In the genomic region with DNA sequence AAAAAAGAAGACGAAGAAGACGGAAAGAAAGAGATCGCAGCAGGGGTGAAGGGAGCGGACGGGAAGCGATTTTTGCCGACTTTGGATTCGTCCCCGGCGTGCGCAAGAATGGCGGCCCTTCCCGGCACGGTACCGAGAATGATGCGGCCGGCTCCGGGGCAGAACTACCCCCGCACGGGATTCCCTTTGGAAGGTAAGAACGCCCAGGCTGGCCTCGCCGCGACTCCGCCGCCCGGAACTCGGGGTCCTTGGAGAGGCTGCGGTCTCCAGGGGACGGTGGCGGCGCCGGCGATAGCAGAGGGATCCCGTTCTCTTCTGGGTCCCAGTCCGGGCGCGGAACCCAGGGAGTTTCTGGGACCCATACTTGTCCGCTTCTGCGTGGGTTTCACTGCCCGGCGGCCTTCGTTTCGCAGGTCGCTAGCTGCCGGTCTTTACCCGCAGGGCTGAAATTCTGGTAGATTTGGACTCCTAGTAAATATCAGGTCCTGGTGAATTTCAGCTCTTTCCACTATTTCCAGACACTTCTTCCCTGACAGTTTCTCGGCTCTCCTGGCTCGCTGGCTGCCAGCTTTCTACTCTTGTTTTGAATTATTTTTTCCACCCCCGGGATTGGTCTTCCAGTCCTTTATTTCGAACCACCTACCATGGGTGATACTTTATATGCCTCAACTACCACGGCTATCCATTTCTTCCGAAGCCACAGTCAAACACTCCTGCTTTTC, we compare ENCODE assay signal across 15 cellular contexts. TPM values are rescaled to one million over a fixed set of nuclear protein-coding genes. Genes with fewer than 3 reads are reported as not detected.
DNase-seq lines count a peak whose midpoint lies in the region; ATAC-seq and TF ChIP-seq lines count a peak whose summit lies in the region.
"Had no signal": no experiment of that assay in that cellular context is flagged by ENCODE, and none has a peak within 500 bp of the region (broad histone marks: within the 10 kb centered on the region; RNA-seq: fewer than 3 reads in every experiment).

No MANE protein-coding gene starts in this region.

- H3K79me1 ChIP-seq in mesendoderm (ENCODE audit: low read length): no peaks in the 10 kb centered on the region

- H3K4me1 Mint-ChIP-seq in activated CD8-positive, alpha-beta T cell treated with anti-CD3 and anti-CD28 coated beads, Interleukin-2, amount 10 ng/mL, durations not matched to agents 7 days and 5 days (ENCODE audit: low read depth): peaks cover 5% of the 10 kb centered on the region
- H3K4me1 Mint-ChIP-seq in activated CD8-positive, alpha-beta T cell treated with anti-CD3 and anti-CD28 coated beads for 36 hours (ENCODE audit: low read depth): peaks cover 11% of the 10 kb centered on the region
- peaks cover 21% of the 10 kb centered on the region for H3K4me1 Mint-ChIP-seq in activated naive CD8-positive, alpha-beta T cell (ENCODE audit: low read depth)
- H3K4me1 Mint-ChIP-seq in stimulated activated naive B cell treated with anti-CD40 and anti-IgM and Interleukin-4, amounts not matched to agents 10 μg/mL and 1 μg/mL and 100 μg/mL, for 72 hours: peaks cover 5 to 27% of the 10 kb centered on the region in 2 donors
- no peaks in the 10 kb centered on the region for H3K4me1 Mint-ChIP-seq in immature natural killer cell

- H3K9me3 ChIP-seq in PC-3 (ENCODE audit: low read length): no peaks in the 10 kb centered on the region
- H3K9me3 ChIP-seq: esophagus squamous epithelium, MG63, mucosa of descending colon, tibial nerve had no signal

- ATAC-seq in activated CD8-positive, alpha-beta T cell treated with anti-CD3 and anti-CD28 coated beads, Interleukin-2, amount 10 ng/mL, durations not matched to agents 7 days and 5 days: no peak
- ATAC-seq in activated CD8-positive, alpha-beta T cell treated with anti-CD3 and anti-CD28 coated beads for 36 hours: no peak
- ATAC-seq in stimulated activated naive B cell treated with anti-CD40 and anti-IgM and Interleukin-4, amounts not matched to agents 10 μg/mL and 1 μg/mL and 100 μg/mL, for 72 hours (replicated peaks): no peak
- no peak for ATAC-seq in PC-3
- ATAC-seq: mucosa of descending colon had no signal

- POLR2A ChIA-PET in activated CD8-positive, alpha-beta T cell treated with anti-CD3 and anti-CD28 coated beads, Interleukin-2, amount 10 ng/mL, durations not matched to agents 7 days and 5 days (lab: Charles Lee): no interaction called here
- POLR2A ChIA-PET in activated CD8-positive, alpha-beta T cell treated with anti-CD3 and anti-CD28 coated beads for 36 hours (lab: Charles Lee): no interaction called here
- POLR2A ChIA-PET in PC-3 (lab: Charles Lee; ENCODE audit: unreplicated experiment): no interaction called here

- no CpG with 5 or more reads among the region's 53 CpGs for WGBS in mesendoderm (ENCODE audit: extremely low coverage, insufficient coverage, low lambda C conversion rate)

- H3K27me3 ChIP-seq in mesendoderm (ENCODE audit: insufficient read depth, low read length, poor library complexity) (peaks cover 70% of the 10 kb centered on the region), PC-3 (ENCODE audit: low read length) (peaks cover 73% of the 10 kb centered on the region)

- no peak overlapping the region for H4K8ac ChIP-seq in mesendoderm (ENCODE audit: low read depth, low read length)

- peak overlapping the region; percentile 50 for H3K56ac ChIP-seq in mesendoderm (ENCODE audit: low read length)

- H3K36me3 Mint-ChIP-seq in activated CD8-positive, alpha-beta T cell treated with anti-CD3 and anti-CD28 coated beads, Interleukin-2, amount 10 ng/mL, durations not matched to agents 7 days and 5 days (ENCODE audit: low read depth): peaks cover 7% of the 10 kb centered on the region
- no peaks in the 10 kb centered on the region for H3K36me3 Mint-ChIP-seq in activated CD8-positive, alpha-beta T cell treated with anti-CD3 and anti-CD28 coated beads for 36 hours (ENCODE audit: low read depth)
- H3K36me3 Mint-ChIP-seq in activated naive CD8-positive, alpha-beta T cell: no peaks in the 10 kb centered on the region
- peaks cover 0 to 4% of the 10 kb centered on the region in 2 donors for H3K36me3 Mint-ChIP-seq in stimulated activated naive B cell treated with anti-CD40 and anti-IgM and Interleukin-4, amounts not matched to agents 10 μg/mL and 1 μg/mL and 100 μg/mL, for 72 hours
- H3K36me3 Mint-ChIP-seq in immature natural killer cell: peaks cover 0 to 15% (median 3%) of the 10 kb centered on the region in 3 donors

- H2BK120ac ChIP-seq in mesendoderm (ENCODE audit: low read depth, low read length): no peak overlapping the region

- H3F3A ChIP-seq in PC-3 (ENCODE audit: low read length, unreplicated experiment): no peaks in the 10 kb centered on the region

- H3K9me3 Mint-ChIP-seq in activated CD8-positive, alpha-beta T cell treated with anti-CD3 and anti-CD28 coated beads, Interleukin-2, amount 10 ng/mL, durations not matched to agents 7 days and 5 days (ENCODE audit: insufficient read depth): no peaks in the 10 kb centered on the region
- no peaks in the 10 kb centered on the region for H3K9me3 Mint-ChIP-seq in activated CD8-positive, alpha-beta T cell treated with anti-CD3 and anti-CD28 coated beads for 36 hours
- no peaks in the 10 kb centered on the region for H3K9me3 Mint-ChIP-seq in activated naive CD8-positive, alpha-beta T cell (ENCODE audit: low read depth)
- H3K9me3 Mint-ChIP-seq in stimulated activated naive B cell treated with anti-CD40 and anti-IgM and Interleukin-4, amounts not matched to agents 10 μg/mL and 1 μg/mL and 100 μg/mL, for 72 hours: no peaks in the 10 kb centered on the region
- peaks cover 0 to 2% (median 0%) of the 10 kb centered on the region in 6 donors for H3K9me3 Mint-ChIP-seq in immature natural killer cell

- H4K20me1 ChIP-seq in PC-3 (ENCODE audit: low read length): no peaks in the 10 kb centered on the region

- H3K27ac Mint-ChIP-seq in activated CD8-positive, alpha-beta T cell treated with anti-CD3 and anti-CD28 coated beads, Interleukin-2, amount 10 ng/mL, durations not matched to agents 7 days and 5 days: peak overlapping the region; percentile 70
- H3K27ac Mint-ChIP-seq in activated CD8-positive, alpha-beta T cell treated with anti-CD3 and anti-CD28 coated beads for 36 hours: no peak overlapping the region
- H3K27ac Mint-ChIP-seq in activated naive CD8-positive, alpha-beta T cell: peak overlapping the region; percentile 10
- H3K27ac Mint-ChIP-seq in stimulated activated naive B cell treated with anti-CD40 and anti-IgM and Interleukin-4, amounts not matched to agents 10 μg/mL and 1 μg/mL and 100 μg/mL, for 72 hours: peak overlapping the region; percentile 81
- no peak overlapping the region for H3K27ac Mint-ChIP-seq in immature natural killer cell

- H3K27ac ChIP-seq in mesendoderm (ENCODE audit: low read depth, low read length): no peak overlapping the region
- H3K27ac ChIP-seq in PC-3 (ENCODE audit: low read length): no peak overlapping the region
- H3K27ac ChIP-seq: esophagus squamous epithelium, tibial nerve had no signal

- peak overlapping the region; percentile 55 for H3K4me2 ChIP-seq in mesendoderm (ENCODE audit: low read length)
- no peak overlapping the region for H3K4me2 ChIP-seq in PC-3 (ENCODE audit: low read length)

- CTCF ChIA-PET in activated CD8-positive, alpha-beta T cell treated with anti-CD3 and anti-CD28 coated beads, Interleukin-2, amount 10 ng/mL, durations not matched to agents 7 days and 5 days (lab: Charles Lee): no interaction called here
- CTCF ChIA-PET in activated CD8-positive, alpha-beta T cell treated with anti-CD3 and anti-CD28 coated beads for 36 hours (lab: Charles Lee): no interaction called here
- CTCF ChIA-PET in PC-3 (lab: Charles Lee): no interaction called here

- H3K18ac ChIP-seq in mesendoderm (ENCODE audit: low read length): peak overlapping the region; percentile 47

- H3K4me3 ChIP-seq in mesendoderm (ENCODE audit: low read length) (peak overlapping the region; percentile 10), PC-3 (ENCODE audit: low read length) (no peak overlapping the region)
- H3K4me3 ChIP-seq: MG63, mucosa of descending colon had no signal

- peaks cover 4% of the 10 kb centered on the region for H3K4me1 ChIP-seq in mesendoderm (ENCODE audit: control insufficient read depth, low read depth, low read length)
- no peaks in the 10 kb centered on the region for H3K4me1 ChIP-seq in PC-3 (ENCODE audit: insufficient read depth, low read length)

- H3K36me3 ChIP-seq in mesendoderm (ENCODE audit: control insufficient read depth, insufficient read depth, low read length): no peaks in the 10 kb centered on the region
- H3K36me3 ChIP-seq in PC-3 (ENCODE audit: low read depth, low read length): no peaks in the 10 kb centered on the region
- H3K36me3 ChIP-seq: esophagus squamous epithelium, MG63, tibial nerve had no signal

- no peak overlapping the region for H2AK5ac ChIP-seq in mesendoderm (ENCODE audit: low read length)

- no peak overlapping the region for H4K5ac ChIP-seq in mesendoderm (ENCODE audit: low read length)

- BruUV-seq in PC-3 (replicated peaks; lab: Mats Ljungman, UMichigan): no TSS peak

- no peaks in the 10 kb centered on the region for H3K79me2 ChIP-seq in mesendoderm (ENCODE audit: control insufficient read depth, insufficient read depth, low read length)
- H3K79me2 ChIP-seq in PC-3 (ENCODE audit: low read length): no peaks in the 10 kb centered on the region

- H2AFZ ChIP-seq in PC-3 (ENCODE audit: low read length): no peak overlapping the region

- H3K4me3 Mint-ChIP-seq in activated CD8-positive, alpha-beta T cell treated with anti-CD3 and anti-CD28 coated beads, Interleukin-2, amount 10 ng/mL, durations not matched to agents 7 days and 5 days: peak overlapping the region; percentile 38
- no peak overlapping the region for H3K4me3 Mint-ChIP-seq in activated CD8-positive, alpha-beta T cell treated with anti-CD3 and anti-CD28 coated beads for 36 hours
- peak overlapping the region; percentile 42 for H3K4me3 Mint-ChIP-seq in activated naive CD8-positive, alpha-beta T cell
- H3K4me3 Mint-ChIP-seq in stimulated activated naive B cell treated with anti-CD40 and anti-IgM and Interleukin-4, amounts not matched to agents 10 μg/mL and 1 μg/mL and 100 μg/mL, for 72 hours: peak overlapping the region; percentile 0 to 58
- no peak overlapping the region for H3K4me3 Mint-ChIP-seq in immature natural killer cell

- peak overlapping the region; percentile 14 for H2BK15ac ChIP-seq in mesendoderm (replicated peaks; ENCODE audit: low read depth)

- H3K23ac ChIP-seq in mesendoderm (ENCODE audit: low read length): no peak overlapping the region

- H2BK5ac ChIP-seq in mesendoderm (ENCODE audit: low read length): no peak overlapping the region

- intact Hi-C loops in activated CD8-positive, alpha-beta T cell treated with anti-CD3 and anti-CD28 coated beads for 36 hours (cut with micrococcal nuclease): no loop called here
- intact Hi-C loops in PC-3 (cut with micrococcal nuclease): no loop called here

- peaks cover 89% of the 10 kb centered on the region for H3K27me3 Mint-ChIP-seq in activated CD8-positive, alpha-beta T cell treated with anti-CD3 and anti-CD28 coated beads, Interleukin-2, amount 10 ng/mL, durations not matched to agents 7 days and 5 days (ENCODE audit: low read depth)
- peaks cover 80% of the 10 kb centered on the region for H3K27me3 Mint-ChIP-seq in activated CD8-positive, alpha-beta T cell treated with anti-CD3 and anti-CD28 coated beads for 36 hours
- peaks cover 53% of the 10 kb centered on the region for H3K27me3 Mint-ChIP-seq in activated naive CD8-positive, alpha-beta T cell
- H3K27me3 Mint-ChIP-seq in stimulated activated naive B cell treated with anti-CD40 and anti-IgM and Interleukin-4, amounts not matched to agents 10 μg/mL and 1 μg/mL and 100 μg/mL, for 72 hours: peaks cover 80 to 96% of the 10 kb centered on the region in 2 donors
- peaks cover 32 to 38% (median 33%) of the 10 kb centered on the region in 3 donors for H3K27me3 Mint-ChIP-seq in immature natural killer cell (ENCODE audit: low read depth in 3 of 3)

- H3K4ac ChIP-seq in mesendoderm (ENCODE audit: low read depth, low read length): no peak overlapping the region

- H3K9ac ChIP-seq in mesendoderm (ENCODE audit: low read length): no peak overlapping the region
- no peak overlapping the region for H3K9ac ChIP-seq in PC-3 (ENCODE audit: low read length)

- no peak for DNase-seq in activated CD8-positive, alpha-beta T cell treated with anti-CD3 and anti-CD28 coated beads, Interleukin-2, amount 10 ng/mL, durations not matched to agents 7 days and 5 days
- no peak for DNase-seq in activated CD8-positive, alpha-beta T cell treated with anti-CD3 and anti-CD28 coated beads for 36 hours
- DNase-seq in mesendoderm: no peak
- no peak for DNase-seq in stimulated activated naive B cell treated with anti-CD40 and anti-IgM and Interleukin-4, amounts not matched to agents 10 μg/mL and 1 μg/mL and 100 μg/mL, for 72 hours
- no peak for DNase-seq in PC-3
- no peak for DNase-seq in immature natural killer cell
- DNase-seq in CD1c-positive myeloid dendritic cell (ENCODE audit: extremely low spot score): no peak
- DNase-seq: activated CD4-positive, alpha-beta T cell treated with anti-CD3 and anti-CD28 coated beads for 4 hours; esophagus squamous epithelium; MG63; mucosa of descending colon; NCI-H2171 treated with DMSO at 0.1 percent for 48 hours had no signal

- no peaks in the 10 kb centered on the region for H3K9me2 ChIP-seq in PC-3 (replicated peaks; ENCODE audit: low read length)

- no peak for TF ChIP-seq CTCF in activated CD8-positive, alpha-beta T cell treated with anti-CD3 and anti-CD28 coated beads for 36 hours (IDR thresholded peaks at IDR 0.05)
- no peak for TF ChIP-seq CTCF in PC-3 (conservative IDR thresholded peaks at IDR 0.05; ENCODE audit: low read depth, low read length)

RNA-seq across cellular contexts. Expression of a gene that starts 1.0 kb away (rescaled TPM):
- not detected for total RNA-seq in activated CD8-positive, alpha-beta T cell treated with anti-CD3 and anti-CD28 coated beads, Interleukin-2, amount 10 ng/mL, durations not matched to agents 7 days and 5 days
- total RNA-seq in activated CD8-positive, alpha-beta T cell treated with anti-CD3 and anti-CD28 coated beads for 36 hours: not detected
- polyA plus RNA-seq in mesendoderm (2013, experiment 1 of 2): 0.06 TPM
- 0.01 TPM for polyA plus RNA-seq in mesendoderm (2013, experiment 2 of 2)
- not detected in 2 replicates for total RNA-seq in PC-3 (2014; rRNA removed)
- polyA plus RNA-seq in immature natural killer cell: not detected
- total RNA-seq: esophagus squamous epithelium, mucosa of descending colon, tibial nerve had no signal
- polyA plus RNA-seq: AG04450 had no signal

Comparison
In these comparisons a context has a peak if more than half of its experiments do, and no peak if none do; other contexts are left out.
1. H3K27ac Mint-ChIP-seq: peak in activated CD8-positive, alpha-beta T cell treated with anti-CD3 and anti-CD28 coated beads, Interleukin-2, amount 10 ng/mL, durations not matched to agents 7 days and 5 days (single experiment), activated naive CD8-positive, alpha-beta T cell (single experiment) and stimulated activated naive B cell treated with anti-CD40 and anti-IgM and Interleukin-4, amounts not matched to agents 10 μg/mL and 1 μg/mL and 100 μg/mL, for 72 hours (single experiment); none in activated CD8-positive, alpha-beta T cell treated with anti-CD3 and anti-CD28 coated beads for 36 hours (single experiment) and immature natural killer cell (0 of 6).
2. H3K4me3 Mint-ChIP-seq: peak in activated CD8-positive, alpha-beta T cell treated with anti-CD3 and anti-CD28 coated beads, Interleukin-2, amount 10 ng/mL, durations not matched to agents 7 days and 5 days (single experiment), activated naive CD8-positive, alpha-beta T cell (single experiment) and stimulated activated naive B cell treated with anti-CD40 and anti-IgM and Interleukin-4, amounts not matched to agents 10 μg/mL and 1 μg/mL and 100 μg/mL, for 72 hours (2 of 2); none in activated CD8-positive, alpha-beta T cell treated with anti-CD3 and anti-CD28 coated beads for 36 hours (single experiment) and immature natural killer cell (0 of 5).